In genomic region chr16:46882304-46882939, GRCh38 we compare ENCODE assay signal across 1 cellular context.
TF ChIP-seq lines count a peak whose summit lies in the region.

No MANE protein-coding gene starts in this region.

TF ChIP-seq in GM23338, 12 proteins besides CTCF, POLR2A, EP300 and RAD21:
- 0 out of 2 replicates have a peak, but pooled peaks have one; percentile 27 for TF ChIP-seq POLR2AphosphoS5 (IDR thresholded peaks at IDR 0.05; ENCODE audit: low read depth)
- TF ChIP-seq NANOG (IDR thresholded peaks at IDR 0.05; ENCODE audit: borderline replicate concordance), result no peak
